33 cellular contexts compared by ENCODE assay signal in the genomic region with DNA sequence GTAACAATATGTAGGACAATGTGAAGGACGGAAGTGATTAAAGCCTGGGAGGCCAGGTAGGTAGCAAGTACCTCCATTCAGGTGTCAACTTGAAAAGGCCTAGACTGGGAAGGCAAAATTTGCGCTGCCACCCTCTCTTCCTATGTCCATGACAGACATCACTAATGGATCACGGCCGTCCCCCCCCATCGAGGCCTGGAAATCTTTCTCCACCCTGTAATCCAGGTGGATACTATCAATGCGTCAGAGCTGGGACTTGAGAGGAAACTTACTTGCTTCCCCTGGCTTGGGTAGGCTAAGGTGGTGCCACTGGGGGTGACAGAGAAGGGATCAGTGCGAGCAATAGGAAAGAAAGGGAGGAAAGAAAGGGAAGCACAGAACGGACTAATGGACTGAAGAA.
"Had no signal": no experiment of that assay in that cellular context is flagged by ENCODE, and none has a peak within 500 bp of the region (broad histone marks: within the 10 kb centered on the region; RNA-seq: fewer than 3 reads in every experiment).

No MANE protein-coding gene starts in this region.

- ATAC-seq: activated naive CD4-positive, alpha-beta T cell treated with anti-CD3 and anti-CD28 coated beads, Interleukin-2, amount 50 U/mL, for 72 hours; activated naive CD8-positive, alpha-beta T cell treated with anti-CD3 and anti-CD28 coated beads, Interleukin-2, amount 50 U/mL, for 24 hours; activated T-cell treated with anti-CD3 and anti-CD28 coated beads, Interleukin-2, amount 50 U/mL, for 4 hours; activated T-cell treated with anti-CD3 and anti-CD28 coated beads, Interleukin-2, amount 50 U/mL, for 72 hours; activated T-helper 17 cell treated with anti-CD3 and anti-CD28 coated beads, Interleukin-2, amount 50 U/mL, for 72 hours; body of pancreas had no signal

- H3K27ac ChIP-seq: adrenal gland, ascending aorta, body of pancreas, brain microvascular endothelial cell, breast epithelium, cardiac muscle cell had no signal

- H3K4me1 ChIP-seq: adrenal gland, ascending aorta, body of pancreas, breast epithelium had no signal

- DNase-seq: activated effector memory CD4-positive, alpha-beta T cell treated with anti-CD3 and anti-CD28 coated beads, Interleukin-2, amount 50 U/mL, for 16 hours; activated effector memory CD4-positive, alpha-beta T cell treated with Interleukin-2 at 50 U/mL for 16 hours; activated gamma-delta T cell; activated gamma-delta T cell treated with Interleukin-2 at 50 U/mL for 16 hours; activated naive CD4-positive, alpha-beta T cell; activated naive CD4-positive, alpha-beta T cell treated with anti-CD3 and anti-CD28 coated beads for 36 hours; activated naive CD4-positive, alpha-beta T cell treated with anti-CD3 and anti-CD28 coated beads, Interleukin-2, amount 10 ng/mL, durations not matched to agents 7 days and 5 days; activated naive CD4-positive, alpha-beta T cell treated with anti-CD3 and anti-CD28 coated beads, Interleukin-2, amount 50 U/mL, for 16 hours; activated naive CD4-positive, alpha-beta T cell treated with Interleukin-2 at 50 U/mL for 16 hours; activated naive CD8-positive, alpha-beta T cell treated with anti-CD3 and anti-CD28 coated beads for 36 hours; activated naive CD8-positive, alpha-beta T cell treated with anti-CD3 and anti-CD28 coated beads, Interleukin-2, amount 10 ng/mL, durations not matched to agents 7 days and 5 days; activated naive CD8-positive, alpha-beta T cell treated with anti-CD3 and anti-CD28 coated beads, Interleukin-2, amount 50 U/mL, for 24 hours; activated T-cell treated with anti-CD3 and anti-CD28 coated beads, Interleukin-2, amount 50 U/mL, for 24 hours; activated T-cell treated with anti-CD3 and anti-CD28 coated beads, Interleukin-2, amount 50 U/mL, for 4 hours; activated T-cell treated with anti-CD3 and anti-CD28 coated beads, Interleukin-2, amount 50 U/mL, for 48 hours; activated T-cell treated with anti-CD3 and anti-CD28 coated beads, Interleukin-2, amount 50 U/mL, for 72 hours; adrenal gland; amniotic stem cell; amygdala; anterior cingulate cortex; aorta; body of pancreas; brain microvascular endothelial cell; caudate nucleus; central memory CD4-positive, alpha-beta T cell; cerebellar nuclear complex had no signal

- H3K4me3 ChIP-seq: adrenal gland, ascending aorta, body of pancreas, breast epithelium, cardiac muscle cell had no signal

- FAIRE-seq: astrocyte, bronchial epithelial cell had no signal

- H3K9me3 ChIP-seq: adrenal gland, ascending aorta, body of pancreas, breast epithelium had no signal

- H3K36me3 ChIP-seq: adrenal gland, ascending aorta, brain microvascular endothelial cell, breast epithelium, cardiac muscle cell had no signal

- H3K27me3 ChIP-seq: adrenal gland, ascending aorta, body of pancreas, brain microvascular endothelial cell, cardiac muscle cell had no signal
